ENCODE assay signal across 8 cellular contexts in the genomic region with DNA sequence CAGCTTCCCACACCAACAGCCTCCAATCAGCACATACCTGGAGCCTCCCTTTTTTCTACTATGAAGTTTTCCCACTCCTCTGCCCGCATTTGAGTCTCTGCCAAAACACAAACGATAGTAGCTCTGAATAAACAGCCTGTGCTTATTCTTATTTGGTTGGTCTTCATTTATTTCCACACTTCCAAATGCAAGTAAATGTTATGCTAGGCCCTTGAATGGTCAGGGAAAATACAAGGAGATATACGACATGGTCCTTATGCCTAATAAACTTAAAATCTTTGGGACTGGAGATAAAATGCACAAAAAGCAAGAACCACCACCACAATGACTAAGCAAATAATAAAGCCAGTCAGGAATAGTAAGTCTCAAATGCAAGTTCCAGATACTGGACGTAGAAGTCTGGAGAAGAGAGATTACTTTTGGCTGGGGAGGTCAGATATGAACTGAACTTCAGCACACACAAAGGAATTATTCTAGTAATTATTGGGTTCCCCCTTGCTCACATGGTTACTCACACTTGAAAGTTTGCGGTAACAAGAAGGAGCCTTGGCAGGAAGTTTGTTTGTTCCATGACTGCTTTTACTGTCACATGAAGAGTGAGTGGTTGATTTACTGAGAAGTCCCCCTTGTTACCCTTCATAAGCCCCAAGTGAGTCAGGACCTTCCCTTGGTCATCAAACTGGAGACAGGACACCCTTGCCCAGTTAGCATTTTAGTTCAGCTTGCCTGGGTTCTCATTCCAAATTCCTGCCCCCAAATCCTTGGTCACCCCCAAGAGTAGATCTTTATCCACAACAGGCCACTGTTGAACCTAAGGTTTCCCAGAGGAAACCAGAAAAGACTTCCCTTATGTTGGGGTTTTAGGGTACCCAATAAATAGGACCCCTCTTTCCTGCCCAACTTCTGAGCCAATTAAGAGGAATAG.
DNase-seq lines count a peak whose midpoint lies in the region; ATAC-seq and TF ChIP-seq lines count a peak whose summit lies in the region.

No MANE protein-coding gene starts in this region.

- H3K27ac ChIP-seq in neutrophil = peak overlapping the region; percentile 88

- H3K4me3 ChIP-seq in neutrophil (ENCODE audit: low read depth in 1 of 2, low read length in 1 of 2) = no peak overlapping the region

- ATAC-seq in GM21576 (IDR thresholded peaks at IDR 0.05; ENCODE audit: unreplicated experiment) = peak; percentile 80
- no peak for ATAC-seq in GM21528 (IDR thresholded peaks at IDR 0.05; ENCODE audit: low FRiP score, unreplicated experiment)

- H3K27ac Mint-ChIP-seq in activated naive CD4-positive, alpha-beta T cell treated with anti-CD3 and anti-CD28 coated beads, Interleukin-2, amount 50 U/mL, for 24 hours = peak overlapping the region; percentile 97

- no peaks in the 10 kb centered on the region for H3K27me3 ChIP-seq in neutrophil

- peaks cover 46 to 52% of the 10 kb centered on the region in 2 experiments for H3K4me1 ChIP-seq in neutrophil (ENCODE audit: control insufficient read depth in 1 of 2, insufficient read depth in 1 of 2, low read depth in 1 of 2, low read length in 1 of 2)

- no peaks in the 10 kb centered on the region for H3K9me3 ChIP-seq in neutrophil

- H3K4me3 Mint-ChIP-seq in activated naive CD4-positive, alpha-beta T cell treated with anti-CD3 and anti-CD28 coated beads, Interleukin-2, amount 50 U/mL, for 24 hours = peak overlapping the region; percentile 70

- H3K36me3 Mint-ChIP-seq in activated naive CD4-positive, alpha-beta T cell treated with anti-CD3 and anti-CD28 coated beads, Interleukin-2, amount 50 U/mL, for 24 hours = peaks cover 2% of the 10 kb centered on the region

- H3K27me3 Mint-ChIP-seq in activated naive CD4-positive, alpha-beta T cell treated with anti-CD3 and anti-CD28 coated beads, Interleukin-2, amount 50 U/mL, for 24 hours = no peaks in the 10 kb centered on the region

- H3K4me1 Mint-ChIP-seq in activated naive CD4-positive, alpha-beta T cell treated with anti-CD3 and anti-CD28 coated beads, Interleukin-2, amount 50 U/mL, for 24 hours = peaks cover 96% of the 10 kb centered on the region

- H3K36me3 ChIP-seq in neutrophil = no peaks in the 10 kb centered on the region

- peaks cover 7% of the 10 kb centered on the region for H3K9me3 Mint-ChIP-seq in activated naive CD4-positive, alpha-beta T cell treated with anti-CD3 and anti-CD28 coated beads, Interleukin-2, amount 50 U/mL, for 24 hours

- peak; percentile 66 for DNase-seq in GM04504 (ENCODE audit: low read depth)
- peak; percentile 40 to 52 for DNase-seq in Kasumi-1 (lab: John Stamatoyannopoulos, UW)
- DNase-seq in COR-L47 (lab: John Stamatoyannopoulos, UW) = no peak
- no peak for DNase-seq in mesenteric fat pad (ENCODE audit: low spot score)

- no peak for TF ChIP-seq CTCF in neutrophil (IDR thresholded peaks at IDR 0.05)

Comparison
In these comparisons a context has a peak if more than half of its experiments do, and no peak if none do; other contexts are left out.
1. DNase-seq: peak in GM04504 (single experiment) and Kasumi-1 (2 of 2); none in COR-L47 (single experiment) and mesenteric fat pad (single experiment).